ENCODE assay signal across 1 cellular context in genomic region chr12:51156366-51156765, GRCh38.
TF ChIP-seq lines count a peak whose summit lies in the region.

No MANE protein-coding gene starts in this region.

TF ChIP-seq in K562, 482 proteins besides CTCF, POLR2A, EP300 and RAD21:
- TF ChIP-seq ASH1L (IDR thresholded peaks at IDR 0.05; ENCODE audit: borderline replicate concordance, low read depth, partially characterized antibody), result no peak
- TF ChIP-seq C11orf30 (IDR thresholded peaks at IDR 0.05; ENCODE audit: low read depth), result peak; percentile 76
- TF ChIP-seq KAT8 (IDR thresholded peaks at IDR 0.05; ENCODE audit: low read depth), result no peak
- no peak for TF ChIP-seq PPARD (CRISPR knock-in tag; IDR thresholded peaks at IDR 0.05)
- no peak for TF ChIP-seq FOXK1 (CRISPR knock-in tag; IDR thresholded peaks at IDR 0.05; ENCODE audit: borderline replicate concordance)
- no peak for TF ChIP-seq POU5F1 (IDR thresholded peaks at IDR 0.05; ENCODE audit: borderline replicate concordance, low read depth, low read length, partially characterized antibody)
- TF ChIP-seq MAFF (IDR thresholded peaks at IDR 0.05; ENCODE audit: low read length), result peak; percentile 55
- no peak for TF ChIP-seq ARNT (IDR thresholded peaks at IDR 0.05)
- no peak for TF ChIP-seq ZNF740 (CRISPR knock-in tag; IDR thresholded peaks at IDR 0.05)
- no peak for TF ChIP-seq ZNF740 (tag; IDR thresholded peaks at IDR 0.05)
- TF ChIP-seq COPS2 (conservative IDR thresholded peaks at IDR 0.05), result no peak
- no peak for TF ChIP-seq SOX6 (IDR thresholded peaks at IDR 0.05)
- TF ChIP-seq FOSL1 (tag; conservative IDR thresholded peaks at IDR 0.05), result no peak
- TF ChIP-seq SMC3 (conservative IDR thresholded peaks at IDR 0.05; ENCODE audit: insufficient read depth, low read depth, low read length), result no peak
- peak; percentile 78 for TF ChIP-seq MAFG (tag; conservative IDR thresholded peaks at IDR 0.05)
- no peak for TF ChIP-seq ZNF717 (CRISPR knock-in tag; IDR thresholded peaks at IDR 0.05)
- no peak for TF ChIP-seq SMAD2 (IDR thresholded peaks at IDR 0.05; ENCODE audit: low read depth, low read length)
- TF ChIP-seq MAFK (IDR thresholded peaks at IDR 0.05; ENCODE audit: low read length), result peak; percentile 34; the same call in 1 of the 2 replicates
- TF ChIP-seq HINFP (tag; conservative IDR thresholded peaks at IDR 0.05; ENCODE audit: low read depth), result no peak
- no peak for TF ChIP-seq ZBTB40 (IDR thresholded peaks at IDR 0.05)
- no peak for TF ChIP-seq ZBTB40 (CRISPR knock-in tag; IDR thresholded peaks at IDR 0.05)
- TF ChIP-seq ZNF316 (IDR thresholded peaks at IDR 0.05), result peak; percentile 86
TF ChIP-seq in K562: peak in this region for 5.
